In genomic region chr11:96389604-96390402, GRCh38 we compare ENCODE assay signal across 8 cellular contexts. TPM values are rescaled to one million over a fixed set of nuclear protein-coding genes. Genes with fewer than 3 reads are reported as not detected.
DNase-seq lines count a peak whose midpoint lies in the region; ATAC-seq, FAIRE-seq and TF ChIP-seq lines count a peak whose summit lies in the region.

TSS of gene CCDC82 (minus strand) at chr11:96389912. CDS start at chr11:96384747, 5,165 bp downstream.
TSS of gene JRKL (plus strand) at chr11:96390013. CDS start at chr11:96390650, 637 bp downstream.

- ATAC-seq in HG02623 (IDR thresholded peaks at IDR 0.05; ENCODE audit: unreplicated experiment) = peak; percentile 90
- ATAC-seq in SK-N-SH treated with all-trans-retinoic acid at 6 μM for 48 hours = peak; percentile 95
- ATAC-seq in Right ventricle myocardium superior (ENCODE audit: poor library complexity) = peak; percentile 100
- peak; percentile 98 to 100 (median 99) for ATAC-seq in pancreas

- H3K27ac Mint-ChIP-seq in activated naive CD8-positive, alpha-beta T cell = peak within 1 kb of the TSS; percentile 94

- intact Hi-C loops in Right ventricle myocardium superior (cut with DNase I) = loop anchor here (5.0 kb wide), 1 partner anchor 553 kb away; no protein-coding TSS in a partner anchor
- intact Hi-C loops in pancreas (cut with DNase I) = no loop called here
- intact Hi-C loops in thyroid gland (cut with DNase I) = loop anchor here (5.0 kb wide), 1 partner anchor 553 kb away; no protein-coding TSS in a partner anchor

- peak; percentile 93 for DNase-seq in GM10266 (ENCODE audit: extremely low spot score)
- DNase-seq in NCI-H1092 treated with DMSO at 0.1 percent for 48 hours (lab: John Stamatoyannopoulos, UW) = peak; percentile 96
- DNase-seq in Right ventricle myocardium superior = peak; percentile 97
- DNase-seq in pancreas = peak; percentile 97 to 99 (median 98)
- peak; percentile 97 for DNase-seq in thyroid gland

- H3K4me1 ChIP-seq in pancreas (peaks cover 10 to 21% (median 21%) of the 10 kb centered on the region in 3 donors), thyroid gland (peaks cover 8 to 15% of the 10 kb centered on the region in 2 donors)

- FAIRE-seq in pancreas (lab: Jason Lieb, UNC) = no peak

- H3K4me3 Mint-ChIP-seq in activated naive CD8-positive, alpha-beta T cell = peak within 1 kb of the TSS; percentile 98

- WGBS in pancreas, 2 donors = 0 to 1% methylated on average over 58 to 61 of the region's 61 CpGs
- WGBS in thyroid gland, 2 donors = 0 to 3% methylated on average over 21 to 34 of the region's 61 CpGs

- H3K36me3 ChIP-seq in pancreas (no peaks in the 10 kb centered on the region), thyroid gland (no peaks in the 10 kb centered on the region)

- H3K27ac ChIP-seq in pancreas = peak within 1 kb of the TSS; percentile 74 to 86 (median 79)
- peak within 1 kb of the TSS; percentile 58 to 79 (median 79) for H3K27ac ChIP-seq in thyroid gland

- peaks cover 7% of the 10 kb centered on the region for H3K9me3 Mint-ChIP-seq in activated naive CD8-positive, alpha-beta T cell (ENCODE audit: low read depth)

- H3K4me3 ChIP-seq in pancreas (peak within 1 kb of the TSS; percentile 54 to 86 (median 72)), thyroid gland (replicated peaks in 1 of 3) (peak within 1 kb of the TSS; percentile 65 to 88 (median 75))

- H3K36me3 Mint-ChIP-seq in activated naive CD8-positive, alpha-beta T cell = peaks cover 12% of the 10 kb centered on the region

- no peak for TF ChIP-seq CTCF in GM10266 (IDR thresholded peaks at IDR 0.05; ENCODE audit: control insufficient read depth, insufficient read depth, low read depth, missing control alignments)
- TF ChIP-seq CTCF in pancreas (IDR thresholded peaks at IDR 0.05) = no peak
- TF ChIP-seq CTCF in thyroid gland (IDR thresholded peaks at IDR 0.05) = peak in 1 of 6 experiments; percentile 16

- TF ChIP-seq POLR2A in thyroid gland (IDR thresholded peaks at IDR 0.05) = peak in 1 of 2 donors; percentile 92

- H3K9me3 ChIP-seq in pancreas = no peaks in the 10 kb centered on the region
- H3K9me3 ChIP-seq in thyroid gland = no peaks in the 10 kb centered on the region

- H3K4me1 Mint-ChIP-seq in activated naive CD8-positive, alpha-beta T cell (ENCODE audit: low read depth) = peaks cover 68% of the 10 kb centered on the region

- H3K27me3 ChIP-seq in pancreas = no peaks in the 10 kb centered on the region
- no peaks in the 10 kb centered on the region for H3K27me3 ChIP-seq in thyroid gland

- no peaks in the 10 kb centered on the region for H3K27me3 Mint-ChIP-seq in activated naive CD8-positive, alpha-beta T cell

TF ChIP-seq in SK-N-SH treated with all-trans-retinoic acid at 6 μM for 48 hours, 23 proteins besides CTCF, POLR2A, EP300 and RAD21:
- TF ChIP-seq CSRNP3 (CRISPR knock-in tag; IDR thresholded peaks at IDR 0.05) (0 out of 2 replicates have a peak, but pooled peaks have one; percentile 45), GLIS3 (CRISPR knock-in tag; IDR thresholded peaks at IDR 0.05) (0 out of 2 replicates have a peak, but pooled peaks have one; percentile 31), ESRRG (CRISPR knock-in tag; IDR thresholded peaks at IDR 0.05) (no peak), ZFP30 (CRISPR knock-in tag; IDR thresholded peaks at IDR 0.05) (no peak)

RNA-seq across cellular contexts. Expression of gene CCDC82, which starts in this region (rescaled TPM):
- 12.7 TPM for total RNA-seq in Right ventricle myocardium superior
- 10 to 100 TPM in 3 of 6 donors, 1 to 10 TPM in 3; 5.5 to 12.0 (median 8.3) TPM for total RNA-seq in pancreas
- 10 to 100 TPM in 1 of 2 donors, 1 to 10 TPM in 1; 9.9 to 18.2 TPM for polyA plus RNA-seq in pancreas
- 10 to 100 TPM; 24.8 to 44.9 (median 28.8) TPM for total RNA-seq in thyroid gland

RNA-seq across cellular contexts. Expression of gene JRKL, which starts in this region (rescaled TPM):
- total RNA-seq in Right ventricle myocardium superior (6.5 TPM), pancreas (1 to 10 TPM; 2.0 to 7.0 (median 3.1) TPM), thyroid gland (10 to 100 TPM in 2 of 4 donors, 1 to 10 TPM in 2; 9.4 to 11.6 (median 10.4) TPM)
- polyA plus RNA-seq in pancreas = 1 to 10 TPM; 2.5 to 3.7 TPM

Comparison
In these comparisons a context has a peak if more than half of its experiments do, and no peak if none do; other contexts are left out.
1. Peak in every context shown above with its lines: DNase-seq, ATAC-seq, H3K4me3 ChIP-seq and H3K27ac ChIP-seq.
2. intact Hi-C loops: an anchor here in Right ventricle myocardium superior (5.0 kb wide) and thyroid gland (5.0 kb wide); none called in pancreas.